Comparison of ENCODE assay signal across 8 cellular contexts in the genomic region with DNA sequence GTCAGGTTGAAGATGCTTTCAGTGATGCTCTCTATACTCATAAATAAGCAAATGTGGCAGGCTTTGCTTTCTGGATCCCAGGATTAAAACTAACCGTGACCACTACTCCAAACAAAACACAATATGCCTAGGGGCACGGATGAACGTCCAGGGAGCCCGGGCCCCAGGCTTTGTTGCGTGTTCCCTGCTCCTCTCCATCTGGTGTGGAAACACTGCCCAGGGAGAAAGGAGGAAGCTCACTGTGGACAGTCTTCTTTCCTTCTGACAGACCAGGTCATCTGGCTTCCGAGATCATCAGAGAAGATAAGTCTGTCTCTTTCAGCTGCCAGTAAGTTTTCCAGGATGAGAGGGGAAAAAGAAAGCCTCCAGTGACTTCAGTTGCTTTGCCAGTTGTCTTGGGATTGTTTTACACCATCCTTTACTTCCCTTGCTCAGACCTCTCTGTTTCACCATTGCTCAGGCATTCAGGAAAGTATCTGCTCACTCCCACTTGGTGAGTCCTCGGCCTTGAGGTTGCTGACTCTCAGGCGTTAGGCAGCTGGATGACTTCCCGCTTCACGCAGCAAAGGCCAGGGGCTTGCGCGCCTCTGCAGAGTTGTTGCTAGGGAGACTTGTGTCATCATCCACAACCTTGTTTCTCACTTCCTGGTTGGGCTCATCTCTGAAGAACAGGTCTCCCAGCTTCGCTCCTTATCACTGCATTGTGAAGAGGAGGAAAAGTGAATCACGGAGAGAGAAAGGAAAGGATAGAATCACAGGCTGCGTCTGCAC. TPM values are rescaled to one million over a fixed set of nuclear protein-coding genes. Genes with fewer than 3 reads are reported as not detected.
DNase-seq lines count a peak whose midpoint lies in the region; ATAC-seq and TF ChIP-seq lines count a peak whose summit lies in the region.

No MANE protein-coding gene starts in this region.

- no peak for TF ChIP-seq CTCF in GM12865 (IDR thresholded peaks at IDR 0.05; ENCODE audit: insufficient read depth, low read depth, low read length, missing control alignments)
- TF ChIP-seq CTCF in fibroblast of villous mesenchyme (IDR thresholded peaks at IDR 0.05; ENCODE audit: insufficient read depth, low read depth, low read length), result no peak

- H3K4me3 ChIP-seq in GM12865 (ENCODE audit: low read depth, low read length), result no peak overlapping the region
- no peak overlapping the region for H3K4me3 ChIP-seq in SJCRH30
- no peak overlapping the region for H3K4me3 ChIP-seq in fibroblast of villous mesenchyme (ENCODE audit: low read depth, low read length)

- no peaks in the 10 kb centered on the region for H3K9me3 ChIP-seq in SJCRH30 (replicated peaks)

- 0 out of 2 replicates have a peak, but pooled peaks cover 3% of the 10 kb centered on the region for H3K36me3 ChIP-seq in SJCRH30

- H3K4me1 ChIP-seq in SJCRH30, result peaks cover 18% of the 10 kb centered on the region

- ATAC-seq in HG02970 (IDR thresholded peaks at IDR 0.05; ENCODE audit: low FRiP score, unreplicated experiment), result no peak

- peak overlapping the region; percentile 46 for H3K27ac ChIP-seq in SJCRH30

- DNase-seq in GM12865 (ENCODE audit: low read depth), result peak; percentile 9
- peak; percentile 57 to 74 for DNase-seq in SJCRH30
- DNase-seq in fibroblast of villous mesenchyme (ENCODE audit: low read depth), result peak; percentile 31
- peak; percentile 89 for DNase-seq in posterior vena cava (ENCODE audit: low spot score)
- DNase-seq in foreskin melanocyte, result no peak
- no peak for DNase-seq in activated effector memory CD4-positive, alpha-beta T cell treated with Interleukin-2 at 50 U/mL for 16 hours
- DNase-seq in NCI-H1092 (lab: John Stamatoyannopoulos, UW), result no peak

- H3K27me3 ChIP-seq in SJCRH30, result no peaks in the 10 kb centered on the region

- intact Hi-C loops in posterior vena cava (cut with DNase I), result loop anchor here (5.0 kb wide), 1 partner anchor 49 kb away; no protein-coding TSS in a partner anchor

RNA-seq across cellular contexts. Expression of a gene that starts 20.6 kb away (rescaled TPM):
- 316 and 350 TPM in 2 replicates for total RNA-seq in SJCRH30 (2014; rRNA removed; shearing (Covaris generic))
- total RNA-seq in fibroblast of villous mesenchyme (74.1 and 88.1 TPM in 2 replicates), posterior vena cava (10 to 100 TPM; 41.6 to 60.4 TPM)

RNA-seq across cellular contexts. Expression of a gene that starts 52.0 kb away (rescaled TPM):
- total RNA-seq in SJCRH30 (2014; rRNA removed; shearing (Covaris generic)), result 15.5 and 16.1 TPM in 2 replicates
- total RNA-seq in fibroblast of villous mesenchyme (14.2 and 14.7 TPM in 2 replicates), posterior vena cava (1 to 10 TPM; 7.2 to 7.8 TPM)

Comparison
In these comparisons a context has a peak if more than half of its experiments do, and no peak if none do; other contexts are left out.
1. DNase-seq: peak in GM12865 (single experiment), SJCRH30 (2 of 2), fibroblast of villous mesenchyme (single experiment) and posterior vena cava (single experiment); none in foreskin melanocyte (single experiment), activated effector memory CD4-positive, alpha-beta T cell treated with Interleukin-2 at 50 U/mL for 16 hours (single experiment) and NCI-H1092 (single experiment).